8 cellular contexts compared by ENCODE assay signal in the genomic region with DNA sequence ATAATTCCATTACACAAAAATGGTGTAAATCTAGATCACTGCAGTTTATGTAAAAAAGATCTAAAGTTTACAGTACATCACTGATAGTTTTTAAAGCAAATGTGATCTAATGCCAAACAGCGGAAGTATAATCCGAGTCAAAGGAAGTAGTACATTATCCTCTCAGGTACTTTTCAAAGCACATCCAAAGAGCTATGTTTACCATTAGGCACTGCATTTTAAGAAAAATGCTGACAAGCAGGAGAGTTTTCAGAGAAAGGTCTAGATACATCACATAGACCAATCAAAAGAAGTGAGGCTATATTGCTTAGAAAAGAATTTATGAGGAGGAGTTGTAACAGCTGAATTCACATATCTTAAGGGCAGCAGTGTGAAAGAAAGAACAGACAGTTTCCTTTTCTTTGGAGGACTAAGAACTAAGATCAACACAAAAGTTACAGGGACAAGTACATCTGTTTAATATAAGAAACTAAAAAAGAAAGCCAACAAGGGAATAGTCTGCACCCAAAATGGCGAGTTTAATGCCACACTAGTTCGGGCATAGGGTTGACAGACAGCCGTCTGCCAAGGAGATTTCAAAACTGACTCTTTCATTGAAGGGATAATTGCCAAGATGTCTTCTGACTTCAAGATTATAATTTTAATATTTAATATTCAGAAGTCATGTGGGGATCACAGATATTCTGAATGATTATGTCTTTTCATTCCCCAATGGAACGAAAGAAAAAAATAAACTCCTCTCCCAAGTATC. TPM values are rescaled to one million over a fixed set of nuclear protein-coding genes. Genes with fewer than 3 reads are reported as not detected.
DNase-seq lines count a peak whose midpoint lies in the region; ATAC-seq and TF ChIP-seq lines count a peak whose summit lies in the region.

No MANE protein-coding gene starts in this region.

- peaks cover 11% of the 10 kb centered on the region; the same call in 1 of the 2 replicates for H4K20me1 ChIP-seq in DND-41 (ENCODE audit: insufficient read depth, low read length)

- H3K4me3 ChIP-seq in DND-41 (ENCODE audit: low read depth in 1 of 2, low read length in 2 of 2), result peak overlapping the region; percentile 67 to 86
- H3K4me3 ChIP-seq in NB4 (ENCODE audit: low read depth, low read length), result peak overlapping the region; percentile 96
- H3K4me3 ChIP-seq in ectodermal cell (ENCODE audit: insufficient read depth, low read depth, low read length), result peak overlapping the region; percentile 46
- peak overlapping the region; percentile 84 for H3K4me3 ChIP-seq in parathyroid adenoma (ENCODE audit: low read depth, low read length)

- WGBS in ectodermal cell, 2 experiments, result 83 to 87% methylated on average over 6 of the region's 6 CpGs

- peak overlapping the region; percentile 98 for H3K27ac ChIP-seq in DND-41 (ENCODE audit: low read length)
- H3K27ac ChIP-seq in ectodermal cell (ENCODE audit: insufficient read depth, low read depth, low read length, poor library complexity, severe bottlenecking), result no peak overlapping the region
- H3K27ac ChIP-seq in parathyroid adenoma, result peak overlapping the region; percentile 78

- POLR2A ChIA-PET in GM10248 (lab: Yijun Ruan, JAX), result no interaction called here

- H3K27me3 ChIP-seq in DND-41 (ENCODE audit: insufficient read depth, low read length, poor library complexity), result no peaks in the 10 kb centered on the region
- H3K27me3 ChIP-seq in ectodermal cell (ENCODE audit: control insufficient read depth, insufficient read depth, low read length, poor library complexity, severe bottlenecking), result no peaks in the 10 kb centered on the region
- no peaks in the 10 kb centered on the region for H3K27me3 ChIP-seq in parathyroid adenoma (ENCODE audit: control insufficient read depth, insufficient read depth, low read length)

- CTCF ChIA-PET in GM10248 (lab: Yijun Ruan, JAX), result no interaction called here

- TF ChIP-seq CTCF in DND-41 (IDR thresholded peaks at IDR 0.05; ENCODE audit: borderline replicate concordance, extremely low read depth, low read length, poor library complexity, severe bottlenecking) (no peak), NB4 (IDR thresholded peaks at IDR 0.05; ENCODE audit: low read depth, low read length) (no peak), parathyroid adenoma (IDR thresholded peaks at IDR 0.05) (no peak), GM10248 (IDR thresholded peaks at IDR 0.05; ENCODE audit: control extremely low read depth, extremely low read depth, low read depth, missing control alignments) (no peak)

- H3K79me2 ChIP-seq in DND-41 (ENCODE audit: insufficient read depth, low read length), result peaks cover 70% of the 10 kb centered on the region
- no peaks in the 10 kb centered on the region for H3K79me2 ChIP-seq in parathyroid adenoma

- no peak for ATAC-seq in DND-41 (ENCODE audit: insufficient read depth, low read depth)
- ATAC-seq in HG03342 (IDR thresholded peaks at IDR 0.05; ENCODE audit: unreplicated experiment), result no peak

- no peak for TF ChIP-seq POLR2A in NB4 (IDR thresholded peaks at IDR 0.05; ENCODE audit: extremely low read depth, insufficient read length)

- H3K4me1 ChIP-seq in DND-41 (ENCODE audit: insufficient read depth, low read length) (peaks cover 52% of the 10 kb centered on the region), ectodermal cell (ENCODE audit: control insufficient read depth, insufficient read depth, low read length) (peaks cover 8% of the 10 kb centered on the region), parathyroid adenoma (no peaks in the 10 kb centered on the region)

- H3K4me2 ChIP-seq in DND-41 (ENCODE audit: insufficient read depth, low read length) (peak overlapping the region; percentile 81), parathyroid adenoma (ENCODE audit: low read length) (peak overlapping the region; percentile 89)

- no peak for DNase-seq in DND-41
- peak; percentile 37 for DNase-seq in NB4 (ENCODE audit: low read depth)
- no peak for DNase-seq in GM10248 (ENCODE audit: extremely low spot score)
- DNase-seq in AG20443 (ENCODE audit: low spot score), result no peak
- no peak for DNase-seq in activated CD4-positive, CD25-positive, alpha-beta regulatory T cell treated with anti-CD3 and anti-CD28 coated beads, Interleukin-2, amount 50 U/mL, for 72 hours

- H3K36me3 ChIP-seq in DND-41 (ENCODE audit: insufficient read depth, low read length) (peaks cover 45% of the 10 kb centered on the region), ectodermal cell (ENCODE audit: control insufficient read depth, insufficient read depth, low read length) (peaks cover 20% of the 10 kb centered on the region), parathyroid adenoma (ENCODE audit: control insufficient read depth, insufficient read depth, low read length) (no peaks in the 10 kb centered on the region)

- H2AFZ ChIP-seq in DND-41 (ENCODE audit: low read depth, low read length) (no peak overlapping the region), parathyroid adenoma (peak overlapping the region; percentile 63)

- H3K9me3 ChIP-seq in DND-41 (ENCODE audit: insufficient read depth, low read length, severe bottlenecking) (no peaks in the 10 kb centered on the region), ectodermal cell (ENCODE audit: control insufficient read depth, low read length) (no peaks in the 10 kb centered on the region), parathyroid adenoma (ENCODE audit: control insufficient read depth, low read length) (no peaks in the 10 kb centered on the region)

- peak overlapping the region; percentile 75 for H3K9ac ChIP-seq in DND-41 (ENCODE audit: low read depth, low read length)
- H3K9ac ChIP-seq in parathyroid adenoma, result no peak overlapping the region

RNA-seq across cellular contexts. Expression of a gene that starts 1.4 kb away (rescaled TPM):
- polyA plus RNA-seq in ectodermal cell (2013, experiment 1 of 4), result 13.8 TPM
- 12.8 TPM for polyA plus RNA-seq in ectodermal cell (2013, experiment 2 of 4)
- 12.4 TPM for polyA plus RNA-seq in ectodermal cell (2013, experiment 3 of 4)
- polyA plus RNA-seq in ectodermal cell (2013, experiment 4 of 4), result 13.2 TPM

Comparison
In these comparisons a context has a peak if more than half of its experiments do, and no peak if none do; other contexts are left out.
1. H3K4me3 ChIP-seq: peak in every context shown above with its lines; median percentile 96 in NB4; 84 in parathyroid adenoma; 76 in DND-41; 46 in ectodermal cell.